In genomic region chr12:109880049-109880931, GRCh38 we compare ENCODE assay signal across 8 cellular contexts. TPM values are rescaled to one million over a fixed set of nuclear protein-coding genes. Genes with fewer than 3 reads are reported as not detected.
DNase-seq lines count a peak whose midpoint lies in the region; ATAC-seq and TF ChIP-seq lines count a peak whose summit lies in the region.

GLTP (minus strand) TSS chr12:109880541; CDS start chr12:109880374, 167 bp downstream.

- DNase-seq in Caki2 (ENCODE audit: low read depth) (peak; percentile 73), activated T-cell treated with anti-CD3 and anti-CD28 coated beads for 48 hours (ENCODE audit: low read depth) (peak; percentile 94), erythroblast (lab: John Stamatoyannopoulos, UW) (peak; percentile 86 to 94)
- DNase-seq in stimulated activated CD8-positive, alpha-beta memory T cell treated with anti-CD3 and anti-CD28 coated beads, Interleukin-7, amount 100 ng/mL, for 1 hour (ENCODE audit: low read depth in 2 of 2) = peak; percentile 71 to 77

- peak within 1 kb of the TSS; percentile 97 for H3K4me2 ChIP-seq in OCI-LY3 (ENCODE audit: low read length)

- H3K27me3 ChIP-seq in HUES6 (ENCODE audit: control insufficient read depth, insufficient read depth, low read length) (no peaks in the 10 kb centered on the region), OCI-LY3 (ENCODE audit: low read depth, low read length) (peaks cover 12% of the 10 kb centered on the region; the same call in 1 of the 2 replicates), mucosa of stomach (ENCODE audit: control insufficient read depth, insufficient read depth, low read length) (no peaks in the 10 kb centered on the region)

- peak; percentile 38 for TF ChIP-seq POLR2A in erythroblast (IDR thresholded peaks at IDR 0.05; ENCODE audit: low read length)

- peak; percentile 18; the same call in 1 of the 2 replicates for TF ChIP-seq CTCF in OCI-LY3 (IDR thresholded peaks at IDR 0.05; ENCODE audit: low read depth, low read length)

- peak within 1 kb of the TSS; percentile 96 for H3K4me3 ChIP-seq in HUES6 (ENCODE audit: low read depth, low read length)
- H3K4me3 ChIP-seq in OCI-LY3 (ENCODE audit: low read length) = peak within 1 kb of the TSS; percentile 95
- peak within 1 kb of the TSS; percentile 89 for H3K4me3 ChIP-seq in mucosa of stomach (ENCODE audit: low read length)

- peak; percentile 92 for ATAC-seq in GM21381 (IDR thresholded peaks at IDR 0.05; ENCODE audit: unreplicated experiment)

- peaks cover 38% of the 10 kb centered on the region for H3K4me1 ChIP-seq in HUES6 (ENCODE audit: control insufficient read depth, insufficient read depth, low read length)
- H3K4me1 ChIP-seq in OCI-LY3 (ENCODE audit: low read length) = peaks cover 38% of the 10 kb centered on the region
- peaks cover 21% of the 10 kb centered on the region for H3K4me1 ChIP-seq in mucosa of stomach (ENCODE audit: control insufficient read depth, insufficient read depth, low read length)

- H3K9me3 ChIP-seq in HUES6 (ENCODE audit: control insufficient read depth, insufficient read depth, low read depth, low read length) = no peaks in the 10 kb centered on the region
- no peaks in the 10 kb centered on the region for H3K9me3 ChIP-seq in OCI-LY3 (ENCODE audit: insufficient read depth, low read length)
- H3K9me3 ChIP-seq in mucosa of stomach (ENCODE audit: control insufficient read depth, low read length) = no peaks in the 10 kb centered on the region

- H3K27ac ChIP-seq in HUES6 (ENCODE audit: low read depth, low read length) (peak within 1 kb of the TSS; percentile 5; the same call in 1 of the 2 replicates), OCI-LY3 (ENCODE audit: low read length) (no peak within 1 kb of the TSS)

- H3K36me3 ChIP-seq in HUES6 (ENCODE audit: control insufficient read depth, insufficient read depth, low read length) = no peaks in the 10 kb centered on the region
- no peaks in the 10 kb centered on the region for H3K36me3 ChIP-seq in OCI-LY3 (replicated peaks; ENCODE audit: low read depth, low read length)
- H3K36me3 ChIP-seq in mucosa of stomach (ENCODE audit: control insufficient read depth, insufficient read depth, low read length) = no peaks in the 10 kb centered on the region

- H4K20me1 ChIP-seq in OCI-LY3 (ENCODE audit: insufficient read depth, low read length) = no peaks in the 10 kb centered on the region

- peak within 1 kb of the TSS; percentile 94 for H2AFZ ChIP-seq in OCI-LY3 (ENCODE audit: low read depth, low read length)

- in situ Hi-C loops in Caki2 (cut with HindIII; ENCODE audit: low pct_unique_long_range_greater_than_20kb, low sequenced_read_pairs) = no loop called here

- H3K79me2 ChIP-seq in OCI-LY3 (ENCODE audit: low read length) = no peaks in the 10 kb centered on the region

- peak within 1 kb of the TSS; percentile 81 for H3K9ac ChIP-seq in HUES6 (ENCODE audit: low read length)
- H3K9ac ChIP-seq in OCI-LY3 (ENCODE audit: low read length) = peak within 1 kb of the TSS; percentile 64
- H3K9ac ChIP-seq in mucosa of stomach (ENCODE audit: low read length) = peak within 1 kb of the TSS; percentile 90

RNA-seq across cellular contexts. Expression of gene GLTP, which starts in this region (rescaled TPM):
- total RNA-seq in Caki2 (2014; rRNA removed; shearing (Covaris generic); ENCODE audit: low replicate concordance) = 24.2 and 25.0 TPM in 2 replicates
